Comparison of ENCODE assay signal across 1 cellular context in the genomic region with DNA sequence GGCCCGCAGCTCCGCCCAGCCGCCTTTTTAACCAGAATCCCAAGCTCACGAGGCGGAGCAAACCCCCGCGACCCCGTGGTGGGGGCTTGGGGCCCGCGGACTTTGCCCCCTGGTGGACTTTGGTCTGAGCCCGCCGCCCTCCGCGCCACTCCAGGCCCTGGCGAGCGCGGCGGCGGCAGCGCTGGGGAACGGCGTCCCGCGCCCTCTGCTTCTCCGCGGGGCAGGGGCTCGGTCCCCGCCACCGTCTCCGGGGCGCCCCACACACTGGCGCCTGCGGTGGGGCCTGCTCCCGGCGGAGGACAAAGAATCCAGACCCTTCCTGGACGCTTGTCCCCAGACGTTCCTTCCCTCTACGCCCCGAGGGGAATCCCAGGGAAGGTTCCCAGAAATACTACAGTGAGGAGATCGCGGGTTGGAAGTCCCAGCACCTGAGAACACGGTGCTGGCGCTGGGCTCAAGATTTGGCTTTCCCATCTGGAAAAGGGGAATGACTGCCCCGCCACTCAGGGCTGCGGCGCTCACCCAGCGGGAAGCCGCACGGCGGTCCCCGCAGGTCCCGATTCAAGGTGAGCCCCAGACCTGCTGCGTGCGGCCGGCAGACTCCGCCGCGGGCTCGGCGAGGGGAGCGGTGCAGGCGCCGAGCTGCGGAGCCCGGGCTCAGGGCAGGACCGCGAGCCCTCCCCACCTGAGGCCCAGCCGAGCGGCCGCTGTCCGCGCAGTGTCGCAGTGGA.
A peak's percentile ranks its signal among the peaks of the same experiment; 100 is the strongest.
TF ChIP-seq lines count a peak whose summit lies in the region.

A gene (minus strand): TSS at position 1 of the 731 bp plus-strand sequence. CDS start 47 bp downstream, outside the sequence.

TF ChIP-seq in liver, 16 proteins besides CTCF, POLR2A, EP300 and RAD21 (continued from another document):
- TF ChIP-seq, protein P1, sequence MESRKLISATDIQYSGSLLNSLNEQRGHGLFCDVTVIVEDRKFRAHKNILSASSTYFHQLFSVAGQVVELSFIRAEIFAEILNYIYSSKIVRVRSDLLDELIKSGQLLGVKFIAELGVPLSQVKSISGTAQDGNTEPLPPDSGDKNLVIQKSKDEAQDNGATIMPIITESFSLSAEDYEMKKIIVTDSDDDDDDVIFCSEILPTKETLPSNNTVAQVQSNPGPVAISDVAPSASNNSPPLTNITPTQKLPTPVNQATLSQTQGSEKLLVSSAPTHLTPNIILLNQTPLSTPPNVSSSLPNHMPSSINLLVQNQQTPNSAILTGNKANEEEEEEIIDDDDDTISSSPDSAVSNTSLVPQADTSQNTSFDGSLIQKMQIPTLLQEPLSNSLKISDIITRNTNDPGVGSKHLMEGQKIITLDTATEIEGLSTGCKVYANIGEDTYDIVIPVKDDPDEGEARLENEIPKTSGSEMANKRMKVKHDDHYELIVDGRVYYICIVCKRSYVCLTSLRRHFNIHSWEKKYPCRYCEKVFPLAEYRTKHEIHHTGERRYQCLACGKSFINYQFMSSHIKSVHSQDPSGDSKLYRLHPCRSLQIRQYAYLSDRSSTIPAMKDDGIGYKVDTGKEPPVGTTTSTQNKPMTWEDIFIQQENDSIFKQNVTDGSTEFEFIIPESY (IDR thresholded peaks at IDR 0.05), result no peak
- TF ChIP-seq HNF4G (IDR thresholded peaks at IDR 0.05) (peak; percentile 99), FOXA1 (IDR thresholded peaks at IDR 0.05) (peak; percentile 9), TAF1 (conservative IDR thresholded peaks at IDR 0.05) (peak; percentile 79), RXRA (IDR thresholded peaks at IDR 0.05) (peak; percentile 80 to 88)
